Comparison of ENCODE assay signal across 9 cellular contexts in genomic region chr6:39302669-39303424, GRCh38. TPM values are rescaled to one million over a fixed set of nuclear protein-coding genes. Genes with fewer than 3 reads are reported as not detected.
DNase-seq lines count a peak whose midpoint lies in the region; ATAC-seq and TF ChIP-seq lines count a peak whose summit lies in the region.
"Had no signal": no experiment of that assay in that cellular context is flagged by ENCODE, and none has a peak within 500 bp of the region (broad histone marks: within the 10 kb centered on the region; RNA-seq: fewer than 3 reads in every experiment).

No MANE protein-coding gene starts in this region.

- H3K4me1 Mint-ChIP-seq in WTC11: peaks cover 17% of the 10 kb centered on the region

- H3K27me3 Mint-ChIP-seq in WTC11 (ENCODE audit: low read depth): no peaks in the 10 kb centered on the region; the same call in 1 of the 2 replicates

- H3K27ac Mint-ChIP-seq in WTC11: no peak overlapping the region

- DNase-seq in NCI-H2171 (lab: John Stamatoyannopoulos, UW): peak; percentile 44
- peak; percentile 95 for DNase-seq in WTC11 (ENCODE audit: low spot score)
- peak; percentile 88 to 95 for DNase-seq in T47D (ENCODE audit: low read depth in 1 of 2, low spot score in 1 of 2)
- DNase-seq in islet precursor cell: peak; percentile 84
- DNase-seq in stimulated activated CD4-positive, alpha-beta T cell treated with anti-CD3 and anti-CD28 coated beads, Interleukin-12 subunit alpha, Interleukin-12 subunit beta, amount 100 ng/mL, for 48 hours (ENCODE audit: low read depth in 2 of 3, low spot score in 1 of 3): peak; percentile 78 to 90 (median 85)

- in situ Hi-C loops in T47D (cut with HindIII; ENCODE audit: low pct_unique_long_range_greater_than_20kb, low sequenced_read_pairs): no loop called here

- POLR2A ChIA-PET in WTC11 (lab: Charles Lee): interaction anchor here (1.7 kb wide), 1 partner anchor 113 kb away, joined by 4 read pairs; no protein-coding TSS in a partner anchor

- peak; percentile 93 for TF ChIP-seq CTCF in GM12874 (IDR thresholded peaks at IDR 0.05; ENCODE audit: insufficient read depth, low read depth, low read length)
- TF ChIP-seq CTCF in WTC11 (IDR thresholded peaks at IDR 0.05): peak; percentile 59

- no peaks in the 10 kb centered on the region for H3K9me3 Mint-ChIP-seq in WTC11

- peak overlapping the region; percentile 21 for H3K4me3 Mint-ChIP-seq in WTC11

- ATAC-seq in HG02852 (IDR thresholded peaks at IDR 0.05; ENCODE audit: unreplicated experiment) (peak; percentile 81), WTC11 (peak; percentile 86), GM18873 (IDR thresholded peaks at IDR 0.05; ENCODE audit: low FRiP score, unreplicated experiment) (no peak)

- no peaks in the 10 kb centered on the region for H3K36me3 Mint-ChIP-seq in WTC11

- CTCF ChIA-PET in WTC11 (lab: Charles Lee): interaction anchor here (0.6 to 8.4 kb wide), 54 partner anchors 8 to 1695 kb away, joined by 3 to 214 read pairs (median 8); partner anchors contain the start of genes KCNK17 and KCNK5

TF ChIP-seq in WTC11, 78 proteins besides CTCF, POLR2A, EP300 and RAD21:
- TF ChIP-seq SMAD3 (CRISPR knock-in tag; IDR thresholded peaks at IDR 0.05; ENCODE audit: borderline replicate concordance) (peak; percentile 70; the same call in 1 of the 2 replicates), MAX (CRISPR knock-in tag; IDR thresholded peaks at IDR 0.05) (peak; percentile 44; the same call in 1 of the 2 replicates), IRF1 (CRISPR knock-in tag; IDR thresholded peaks at IDR 0.05) (no peak), TEAD1 (CRISPR knock-in tag; IDR thresholded peaks at IDR 0.05) (peak; percentile 63; the same call in 1 of the 2 replicates), GTF2I (CRISPR knock-in tag; conservative IDR thresholded peaks at IDR 0.05) (peak; percentile 77; the same call in 1 of the 2 replicates), FOXP1 (CRISPR knock-in tag; IDR thresholded peaks at IDR 0.05; ENCODE audit: borderline replicate concordance) (0 out of 2 replicates have a peak, but pooled peaks have one; percentile 24), FOXP4 (CRISPR knock-in tag; IDR thresholded peaks at IDR 0.05) (0 out of 2 replicates have a peak, but pooled peaks have one; percentile 35), SP1 (CRISPR knock-in tag; conservative IDR thresholded peaks at IDR 0.05) (0 out of 2 replicates have a peak, but pooled peaks have one; percentile 33), OVOL2 (CRISPR knock-in tag; IDR thresholded peaks at IDR 0.05; ENCODE audit: borderline replicate concordance) (no peak), ETV6 (CRISPR knock-in tag; IDR thresholded peaks at IDR 0.05) (peak; percentile 52; the same call in 1 of the 2 replicates)

RNA-seq across cellular contexts. Expression of gene KCNK17, which starts 11.4 kb away (rescaled TPM):
- total RNA-seq in WTC11 (2021): 2.1 to 2.9 TPM (median 2.7 TPM) in 3 replicates
- total RNA-seq: subcutaneous adipose tissue had no signal

RNA-seq across cellular contexts. Expression of gene KCNK16, which starts 19.7 kb away (rescaled TPM):
- not detected in 3 replicates for total RNA-seq in WTC11 (2021)
- total RNA-seq: subcutaneous adipose tissue had no signal

Comparison
In these comparisons a context has a peak if more than half of its experiments do, and no peak if none do; other contexts are left out.
1. DNase-seq: peak in every context shown above with its lines; median percentile 95 in WTC11; 92 in T47D; 85 in stimulated activated CD4-positive, alpha-beta T cell treated with anti-CD3 and anti-CD28 coated beads, Interleukin-12 subunit alpha, Interleukin-12 subunit beta, amount 100 ng/mL, for 48 hours; 84 in islet precursor cell; 44 in NCI-H2171.